Comparison of ENCODE assay signal across 16 cellular contexts in the genomic region with DNA sequence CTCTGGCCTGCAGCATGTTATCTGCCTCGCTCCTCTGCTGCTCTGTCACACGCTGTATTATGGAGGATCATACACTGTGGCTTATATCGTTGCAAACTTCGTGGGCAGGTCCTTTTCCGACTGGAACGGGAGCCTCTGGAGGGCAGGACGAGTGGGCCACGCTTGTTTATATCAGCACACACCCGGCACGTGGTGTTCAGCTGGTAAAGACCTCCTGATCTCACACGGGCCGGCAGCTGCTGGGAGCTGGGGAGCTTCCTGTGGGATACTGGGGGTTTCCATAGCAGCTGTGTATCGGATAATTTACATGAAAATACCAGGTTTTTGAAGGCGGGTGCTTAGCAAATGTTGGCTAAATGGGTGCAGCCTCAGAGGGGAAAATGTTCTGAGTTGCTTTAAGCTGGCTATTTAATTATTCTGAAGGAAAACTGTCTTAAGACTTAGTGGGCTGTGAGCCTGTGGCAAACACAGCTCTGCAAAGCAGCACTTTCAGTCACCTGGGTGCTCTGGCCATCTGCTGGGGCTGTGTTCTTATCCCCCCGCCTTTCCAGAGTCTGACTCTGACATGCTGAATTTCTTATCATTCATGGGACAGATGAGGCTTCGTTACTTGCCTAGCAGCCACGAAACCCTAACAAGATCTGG.
DNase-seq lines count a peak whose midpoint lies in the region; ATAC-seq and TF ChIP-seq lines count a peak whose summit lies in the region.
"Had no signal": no experiment of that assay in that cellular context is flagged by ENCODE, and none has a peak within 500 bp of the region (broad histone marks: within the 10 kb centered on the region; RNA-seq: fewer than 3 reads in every experiment).

No MANE protein-coding gene starts in this region.

- H3K4me2 ChIP-seq in hepatocyte, result no peak overlapping the region
- H3K4me2 ChIP-seq in trophoblast cell (ENCODE audit: low read length), result no peak overlapping the region

- intact Hi-C loops in Right ventricle myocardium inferior (cut with DNase I), result no loop called here
- intact Hi-C loops in cardiac septum (cut with DNase I), result no loop called here

- H2AFZ ChIP-seq in hepatocyte (no peak overlapping the region), trophoblast cell (ENCODE audit: insufficient read depth, low read length, poor library complexity) (no peak overlapping the region)

- H3K4me3 Mint-ChIP-seq in activated T-helper 17 cell treated with anti-CD3 and anti-CD28 coated beads, Interleukin-2, amount 50 U/mL, for 72 hours, result no peak overlapping the region
- H3K4me3 Mint-ChIP-seq: activated CD4-positive, alpha-beta memory T cell treated with anti-CD3 and anti-CD28 coated beads for 36 hours; activated naive CD8-positive, alpha-beta T cell treated with anti-CD3 and anti-CD28 coated beads for 36 hours; activated T-cell treated with anti-CD3 and anti-CD28 coated beads, Interleukin-2, amount 50 U/mL, for 4 hours had no signal

- no peaks in the 10 kb centered on the region for H3K9me3 ChIP-seq in hepatocyte (ENCODE audit: low read depth)
- H3K9me3 ChIP-seq in trophoblast cell (ENCODE audit: insufficient read depth, low read depth, low read length), result peaks cover 5% of the 10 kb centered on the region

- 53% methylated on average over 17 of the region's 17 CpGs for WGBS in hepatocyte (ENCODE audit: low lambda C conversion rate, missing lambda C conversion rate)
- WGBS in trophoblast cell (ENCODE audit: extremely low coverage, insufficient coverage, insufficient read length), result no CpG with 5 or more reads among the region's 17 CpGs

- H3K27me3 ChIP-seq in hepatocyte (no peaks in the 10 kb centered on the region), trophoblast cell (ENCODE audit: insufficient read depth, low read length) (no peaks in the 10 kb centered on the region), brain microvascular endothelial cell (replicated peaks) (no peaks in the 10 kb centered on the region)

- H3K9me2 ChIP-seq in hepatocyte (replicated peaks; ENCODE audit: insufficient read depth), result no peaks in the 10 kb centered on the region

- H4K8ac ChIP-seq in trophoblast cell (ENCODE audit: low read depth, low read length), result no peak overlapping the region

- no peaks in the 10 kb centered on the region for H3K36me3 ChIP-seq in hepatocyte (replicated peaks; ENCODE audit: insufficient read depth, low read depth)
- H3K36me3 ChIP-seq in trophoblast cell (ENCODE audit: control insufficient read depth in 1 of 2, insufficient read depth in 2 of 2, low read length in 2 of 2), result no peaks in the 10 kb centered on the region
- H3K36me3 ChIP-seq in brain microvascular endothelial cell (replicated peaks), result no peaks in the 10 kb centered on the region

- H3K23ac ChIP-seq in trophoblast cell (ENCODE audit: low read length), result no peak overlapping the region

- H2BK120ac ChIP-seq in trophoblast cell (ENCODE audit: insufficient read depth, low read length, poor library complexity), result no peak overlapping the region

- DNase-seq in Right ventricle myocardium inferior (ENCODE audit: missing footprints) (no peak), cardiac septum (ENCODE audit: low spot score) (no peak), SK-N-DZ (ENCODE audit: low spot score) (peak; percentile 16), hepatocyte (ENCODE audit: low spot score) (no peak), trophoblast cell (no peak), brain microvascular endothelial cell (no peak)
- DNase-seq in central memory CD4-positive, alpha-beta T cell, result no peak
- DNase-seq: activated CD4-positive, alpha-beta memory T cell treated with anti-CD3 and anti-CD28 coated beads for 36 hours; activated naive CD8-positive, alpha-beta T cell treated with anti-CD3 and anti-CD28 coated beads for 36 hours; activated T-cell treated with anti-CD3 and anti-CD28 coated beads, Interleukin-2, amount 50 U/mL, for 4 hours; DMS79; hypothalamus; MV-4-11; NCI-H2081 treated with DMSO at 0.1 percent for 48 hours had no signal

- H3K18ac ChIP-seq in trophoblast cell (ENCODE audit: low read length), result no peak overlapping the region

- TF ChIP-seq CTCF in hepatocyte (IDR thresholded peaks at IDR 0.05; ENCODE audit: poor library complexity) (no peak), brain microvascular endothelial cell (IDR thresholded peaks at IDR 0.05; ENCODE audit: low read depth, low read length, missing control alignments) (no peak)

- peaks cover 5% of the 10 kb centered on the region for H3K4me1 Mint-ChIP-seq in activated T-helper 17 cell treated with anti-CD3 and anti-CD28 coated beads, Interleukin-2, amount 50 U/mL, for 72 hours

- no peak overlapping the region for H3K9ac ChIP-seq in trophoblast cell (ENCODE audit: low read length)

- H3K79me2 ChIP-seq in hepatocyte (no peaks in the 10 kb centered on the region), trophoblast cell (ENCODE audit: control insufficient read depth, insufficient read depth, low read length, poor library complexity) (no peaks in the 10 kb centered on the region)

- H3K4me1 ChIP-seq in hepatocyte (ENCODE audit: insufficient read depth), result peaks cover 13% of the 10 kb centered on the region
- H3K4me1 ChIP-seq in trophoblast cell (ENCODE audit: control insufficient read depth in 1 of 2, insufficient read depth in 2 of 2, low read length in 2 of 2), result peaks cover 11 to 20% of the 10 kb centered on the region in 2 experiments

- H3K27me3 Mint-ChIP-seq in activated T-helper 17 cell treated with anti-CD3 and anti-CD28 coated beads, Interleukin-2, amount 50 U/mL, for 72 hours, result peaks cover 10% of the 10 kb centered on the region
- H3K27me3 Mint-ChIP-seq: activated CD4-positive, alpha-beta memory T cell treated with anti-CD3 and anti-CD28 coated beads for 36 hours; activated naive CD8-positive, alpha-beta T cell treated with anti-CD3 and anti-CD28 coated beads for 36 hours had no signal

- no peaks in the 10 kb centered on the region for H3K9me3 Mint-ChIP-seq in activated T-helper 17 cell treated with anti-CD3 and anti-CD28 coated beads, Interleukin-2, amount 50 U/mL, for 72 hours
- H3K9me3 Mint-ChIP-seq: activated CD4-positive, alpha-beta memory T cell treated with anti-CD3 and anti-CD28 coated beads for 36 hours; activated naive CD8-positive, alpha-beta T cell treated with anti-CD3 and anti-CD28 coated beads for 36 hours; activated T-cell treated with anti-CD3 and anti-CD28 coated beads, Interleukin-2, amount 50 U/mL, for 4 hours had no signal

- no peak overlapping the region for H3K4ac ChIP-seq in trophoblast cell (ENCODE audit: low read depth, low read length)

- no peak overlapping the region for H4K91ac ChIP-seq in trophoblast cell (ENCODE audit: low read depth, low read length)

- no peaks in the 10 kb centered on the region for H3K36me3 Mint-ChIP-seq in activated T-helper 17 cell treated with anti-CD3 and anti-CD28 coated beads, Interleukin-2, amount 50 U/mL, for 72 hours (ENCODE audit: low read depth)
- H3K36me3 Mint-ChIP-seq: activated CD4-positive, alpha-beta memory T cell treated with anti-CD3 and anti-CD28 coated beads for 36 hours; activated naive CD8-positive, alpha-beta T cell treated with anti-CD3 and anti-CD28 coated beads for 36 hours had no signal

- no peaks in the 10 kb centered on the region for H3K79me1 ChIP-seq in trophoblast cell (ENCODE audit: low read length)

- ATAC-seq in Right ventricle myocardium inferior, result peak; percentile 29
- ATAC-seq in activated T-helper 17 cell treated with anti-CD3 and anti-CD28 coated beads, Interleukin-2, amount 50 U/mL, for 72 hours (replicated peaks), result no peak
- ATAC-seq: activated T-cell treated with anti-CD3 and anti-CD28 coated beads, Interleukin-2, amount 50 U/mL, for 4 hours had no signal

- no peaks in the 10 kb centered on the region for H4K20me1 ChIP-seq in hepatocyte (ENCODE audit: insufficient read depth, poor library complexity, severe bottlenecking)

- H3K27ac Mint-ChIP-seq in activated T-helper 17 cell treated with anti-CD3 and anti-CD28 coated beads, Interleukin-2, amount 50 U/mL, for 72 hours, result no peak overlapping the region
- H3K27ac Mint-ChIP-seq: activated CD4-positive, alpha-beta memory T cell treated with anti-CD3 and anti-CD28 coated beads for 36 hours; activated naive CD8-positive, alpha-beta T cell treated with anti-CD3 and anti-CD28 coated beads for 36 hours had no signal

- H2BK5ac ChIP-seq in trophoblast cell (ENCODE audit: low read depth, low read length, poor library complexity), result no peak overlapping the region

- in situ Hi-C loops in brain microvascular endothelial cell (cut with HindIII; ENCODE audit: low pct_ligation_motif_present, low sequenced_read_pairs), result no loop called here

- no peak overlapping the region for H4K12ac ChIP-seq in trophoblast cell (ENCODE audit: low read depth, low read length)

- H2AK5ac ChIP-seq in trophoblast cell (ENCODE audit: low read length), result no peak overlapping the region

- H3K27ac ChIP-seq in hepatocyte, result peak overlapping the region; percentile 69
- no peak overlapping the region for H3K27ac ChIP-seq in trophoblast cell (ENCODE audit: low read depth, low read length)
- no peak overlapping the region for H3K27ac ChIP-seq in brain microvascular endothelial cell
- H3K27ac ChIP-seq: SK-N-MC had no signal

- no peak overlapping the region for H3K14ac ChIP-seq in trophoblast cell (ENCODE audit: low read length)

- H3K4me3 ChIP-seq in hepatocyte (no peak overlapping the region), trophoblast cell (ENCODE audit: low read depth, low read length) (no peak overlapping the region), brain microvascular endothelial cell (ENCODE audit: low read depth, low read length) (no peak overlapping the region)
- H3K4me3 ChIP-seq: SK-N-MC had no signal

- H2BK12ac ChIP-seq in trophoblast cell (ENCODE audit: low read length), result peak overlapping the region; percentile 33
